Comparison of ENCODE assay signal across 19 cellular contexts in genomic region chr16:47611042-47611441, GRCh38.
"Had no signal": no experiment of that assay in that cellular context is flagged by ENCODE, and none has a peak within 500 bp of the region (broad histone marks: within the 10 kb centered on the region; RNA-seq: fewer than 3 reads in every experiment).

No MANE protein-coding gene starts in this region.

- H3K4me1 ChIP-seq: spleen, stomach, transverse colon, uterus had no signal

- H3K9me3 ChIP-seq: stomach, thoracic aorta, transverse colon, uterus had no signal

- H3K27ac Mint-ChIP-seq: dendritic cell treated with granulocyte-macrophage colony-stimulating factor and Interleukin-4, amounts not matched to agents 40 ng/mL and 50 ng/mL, for 4 days had no signal

- H3K27me3 ChIP-seq: foreskin keratinocyte, hepatocyte, spleen, stomach, transverse colon, uterus had no signal

- ATAC-seq: effector memory CD8-positive, alpha-beta T cell; foreskin keratinocyte; left colon; sciatic nerve had no signal

- H3K27ac ChIP-seq: foreskin keratinocyte, hepatocyte, spleen, stomach, thoracic aorta, transverse colon, uterus had no signal

- DNase-seq: effector memory CD8-positive, alpha-beta T cell; foreskin keratinocyte; head of caudate nucleus; left colon; mesendoderm; naive B cell; posterior cingulate gyrus; spleen; stimulated activated CD4-positive, alpha-beta T cell treated with anti-CD3 and anti-CD28 coated beads, Interleukin-2, amount 100 ng/mL, for 24 hours; stimulated activated CD4-positive, alpha-beta T cell treated with anti-CD3 and anti-CD28 coated beads, Interleukin-4, amount 100 ng/mL, for 4 hours; stimulated activated naive CD4-positive, alpha-beta T cell; stomach; substantia nigra; transverse colon; uterus had no signal

- H3K4me3 Mint-ChIP-seq: dendritic cell treated with granulocyte-macrophage colony-stimulating factor and Interleukin-4, amounts not matched to agents 40 ng/mL and 50 ng/mL, for 4 days; effector memory CD8-positive, alpha-beta T cell; naive B cell had no signal

- H3K27me3 Mint-ChIP-seq: dendritic cell treated with granulocyte-macrophage colony-stimulating factor and Interleukin-4, amounts not matched to agents 40 ng/mL and 50 ng/mL, for 4 days; effector memory CD8-positive, alpha-beta T cell; naive B cell had no signal

- H3K4me3 ChIP-seq: hepatocyte, spleen, stomach, thoracic aorta, transverse colon, uterus had no signal

- H3K36me3 ChIP-seq: uterus had no signal
